ENCODE assay signal across 11 cellular contexts in genomic region chr7:33819658-33820057, GRCh38.
"Had no signal": no experiment of that assay in that cellular context is flagged by ENCODE, and none has a peak within 500 bp of the region (broad histone marks: within the 10 kb centered on the region; RNA-seq: fewer than 3 reads in every experiment).

No MANE protein-coding gene starts in this region.

- H3K4me2 ChIP-seq: GM23338 had no signal

- DNase-seq: GM23248, GOT3, H7, H9, HCEC 1CT, HFFc6 had no signal

- H3K9me3 ChIP-seq: HAP-1 had no signal

- H3K4me1 ChIP-seq: HAP-1 had no signal

- ATAC-seq: GM23338, HCT116 had no signal

- H3K9ac ChIP-seq: GM23248 had no signal

- H2AFZ ChIP-seq: GM23248, GM23338 had no signal

- FAIRE-seq: H1, H54 had no signal

- H3K27ac ChIP-seq: GM23248 had no signal

- H3K36me3 ChIP-seq: HAP-1 had no signal

- H3K4me3 ChIP-seq: GM23248, GM23338, HAP-1 had no signal
